In genomic region chr3:168616901-168617300, GRCh38 we compare ENCODE assay signal across 16 cellular contexts.
DNase-seq lines count a peak whose midpoint lies in the region; ATAC-seq and TF ChIP-seq lines count a peak whose summit lies in the region.
"Had no signal": no experiment of that assay in that cellular context is flagged by ENCODE, and none has a peak within 500 bp of the region (broad histone marks: within the 10 kb centered on the region; RNA-seq: fewer than 3 reads in every experiment).

No MANE protein-coding gene starts in this region.

- H3K9ac ChIP-seq in endodermal cell (ENCODE audit: extremely low read depth, low read length, poor library complexity, severe bottlenecking), result no peak overlapping the region
- H3K9ac ChIP-seq in neural progenitor cell, result no peak overlapping the region

- no peak overlapping the region for H2AFZ ChIP-seq in neural progenitor cell (replicated peaks)

- no peaks in the 10 kb centered on the region for H4K20me1 ChIP-seq in neural progenitor cell (ENCODE audit: low read depth)

- H3K4me3 ChIP-seq in endodermal cell (ENCODE audit: low read length) (no peak overlapping the region), neural progenitor cell (no peak overlapping the region)

- H3K27ac Mint-ChIP-seq in endodermal cell, result no peak overlapping the region
- H3K27ac Mint-ChIP-seq in neural progenitor cell, result peak overlapping the region; percentile 52
- H3K27ac Mint-ChIP-seq: HFFc6, IgD-negative memory B cell had no signal

- H3K27ac ChIP-seq in endodermal cell (ENCODE audit: low read depth, low read length), result peak overlapping the region; percentile 64
- H3K27ac ChIP-seq in neural progenitor cell, result no peak overlapping the region
- H3K27ac ChIP-seq: RWPE1 had no signal

- peaks cover 15% of the 10 kb centered on the region for H3F3A ChIP-seq in neural progenitor cell (ENCODE audit: low read depth)

- TF ChIP-seq CTCF in endodermal cell (conservative IDR thresholded peaks at IDR 0.05) (no peak), neural progenitor cell (IDR thresholded peaks at IDR 0.05) (no peak)

- H3K9me3 ChIP-seq in endodermal cell (ENCODE audit: control insufficient read depth, low read length) (no peaks in the 10 kb centered on the region), neural progenitor cell (ENCODE audit: low read depth) (no peaks in the 10 kb centered on the region)

- H3K36me3 ChIP-seq in endodermal cell (ENCODE audit: control insufficient read depth, insufficient read depth, low read length) (no peaks in the 10 kb centered on the region), neural progenitor cell (no peaks in the 10 kb centered on the region)

- H3K4me2 ChIP-seq in neural progenitor cell, result peak overlapping the region; percentile 63

- H3K9me3 Mint-ChIP-seq in endodermal cell (no peaks in the 10 kb centered on the region), neural progenitor cell (no peaks in the 10 kb centered on the region)

- H3K27me3 ChIP-seq in endodermal cell (ENCODE audit: control insufficient read depth, insufficient read depth, low read length, poor library complexity, severe bottlenecking) (no peaks in the 10 kb centered on the region), neural progenitor cell (no peaks in the 10 kb centered on the region)

- no peak overlapping the region for H3K4me3 Mint-ChIP-seq in endodermal cell
- no peak overlapping the region for H3K4me3 Mint-ChIP-seq in neural progenitor cell
- H3K4me3 Mint-ChIP-seq: HFFc6, IgD-negative memory B cell had no signal

- H3K79me2 ChIP-seq in neural progenitor cell (ENCODE audit: low read depth), result no peaks in the 10 kb centered on the region

- H3K36me3 Mint-ChIP-seq in endodermal cell (ENCODE audit: low read depth) (no peaks in the 10 kb centered on the region), neural progenitor cell (peaks cover 4% of the 10 kb centered on the region)
- H3K36me3 Mint-ChIP-seq: IgD-negative memory B cell had no signal

- DNase-seq in NCI-H2227 (lab: John Stamatoyannopoulos, UW; ENCODE audit: unreplicated experiment) (peak; percentile 15), NCI-H2227 treated with DMSO at 0.1 percent for 48 hours (lab: John Stamatoyannopoulos, UW) (no peak), NCI-H2081 (lab: John Stamatoyannopoulos, UW) (peak; percentile 47 to 79), endodermal cell (no peak), neural progenitor cell (ENCODE audit: low spot score) (peak; percentile 36), hepatic stellate cell (ENCODE audit: low spot score) (no peak)
- no peak for DNase-seq in activated CD4-positive, alpha-beta T cell treated with anti-CD3 and anti-CD28 coated beads for 1 hour
- DNase-seq: DMS 273 treated with DMSO at 0.1 percent for 48 hours, GOT3, HFFc6, NCI-H1417, NCI-H2029 treated with DMSO at 0.1 percent for 48 hours, NCI-H526 treated with DMSO at 0.1 percent for 48 hours had no signal

- WGBS in endodermal cell (ENCODE audit: insufficient coverage in 1 of 2, insufficient read length in 1 of 2), 2 experiments, result 62 to 87% methylated on average over 3 of the region's 3 CpGs

- H3K4me1 Mint-ChIP-seq in endodermal cell, result peaks cover 26% of the 10 kb centered on the region
- peaks cover 45% of the 10 kb centered on the region for H3K4me1 Mint-ChIP-seq in neural progenitor cell
- H3K4me1 Mint-ChIP-seq: IgD-negative memory B cell had no signal

- H3K27me3 Mint-ChIP-seq in endodermal cell (ENCODE audit: insufficient read depth) (peaks cover 2% of the 10 kb centered on the region), neural progenitor cell (ENCODE audit: insufficient read depth, low read depth) (peaks cover 2% of the 10 kb centered on the region)

- H3K4me1 ChIP-seq in endodermal cell (ENCODE audit: control insufficient read depth, insufficient read depth, low read length) (no peaks in the 10 kb centered on the region), neural progenitor cell (peaks cover 54% of the 10 kb centered on the region)

- ATAC-seq in GM19351 (IDR thresholded peaks at IDR 0.05; ENCODE audit: unreplicated experiment), result no peak

Comparison
In these comparisons a context has a peak if more than half of its experiments do, and no peak if none do; other contexts are left out.
1. DNase-seq: peak in NCI-H2227 (single experiment), NCI-H2081 (2 of 2) and neural progenitor cell (single experiment); none in NCI-H2227 treated with DMSO at 0.1 percent for 48 hours (single experiment), endodermal cell (single experiment), hepatic stellate cell (single experiment) and activated CD4-positive, alpha-beta T cell treated with anti-CD3 and anti-CD28 coated beads for 1 hour (single experiment).